ENCODE assay signal across 16 cellular contexts in genomic region chr2:134142903-134143302, GRCh38.
DNase-seq lines count a peak whose midpoint lies in the region; ATAC-seq and FAIRE-seq lines count a peak whose summit lies in the region.
"Had no signal": no experiment of that assay in that cellular context is flagged by ENCODE, and none has a peak within 500 bp of the region (broad histone marks: within the 10 kb centered on the region; RNA-seq: fewer than 3 reads in every experiment).

No MANE protein-coding gene starts in this region.

- H3K4me3 Mint-ChIP-seq in dendritic cell treated with granulocyte-macrophage colony-stimulating factor and Interleukin-4, amounts not matched to agents 40 ng/mL and 50 ng/mL, for 4 days: no peak overlapping the region
- no peak overlapping the region for H3K4me3 Mint-ChIP-seq in naive thymus-derived CD8-positive, alpha-beta T cell
- H3K4me3 Mint-ChIP-seq: activated CD4-positive, alpha-beta memory T cell treated with anti-CD3 and anti-CD28 coated beads, Interleukin-2, amount 10 ng/mL, durations not matched to agents 7 days and 5 days; activated naive CD8-positive, alpha-beta T cell had no signal

- peaks cover 92% of the 10 kb centered on the region for H3K4me1 Mint-ChIP-seq in dendritic cell treated with granulocyte-macrophage colony-stimulating factor and Interleukin-4, amounts not matched to agents 40 ng/mL and 50 ng/mL, for 4 days (ENCODE audit: low read depth)
- peaks cover 56 to 89% (median 87%) of the 10 kb centered on the region in 4 donors for H3K4me1 Mint-ChIP-seq in naive thymus-derived CD8-positive, alpha-beta T cell

- no peaks in the 10 kb centered on the region for H3K9me3 ChIP-seq in HAP-1
- H3K9me3 ChIP-seq: heart left ventricle had no signal

- POLR2A ChIA-PET in naive thymus-derived CD8-positive, alpha-beta T cell (lab: Charles Lee): no interaction called here

- H3K9me3 Mint-ChIP-seq in dendritic cell treated with granulocyte-macrophage colony-stimulating factor and Interleukin-4, amounts not matched to agents 40 ng/mL and 50 ng/mL, for 4 days: no peaks in the 10 kb centered on the region
- H3K9me3 Mint-ChIP-seq in naive thymus-derived CD8-positive, alpha-beta T cell: no peaks in the 10 kb centered on the region
- H3K9me3 Mint-ChIP-seq: activated CD4-positive, alpha-beta memory T cell treated with anti-CD3 and anti-CD28 coated beads, Interleukin-2, amount 10 ng/mL, durations not matched to agents 7 days and 5 days had no signal

- FAIRE-seq in RCC 7860 (lab: Jason Lieb, UNC): no peak
- FAIRE-seq: GM12891 had no signal

- H3K4me1 ChIP-seq in HAP-1: peaks cover 2% of the 10 kb centered on the region
- H3K4me1 ChIP-seq: parathyroid adenoma had no signal

- H3K36me3 ChIP-seq in HAP-1 (replicated peaks): no peaks in the 10 kb centered on the region
- H3K36me3 ChIP-seq: heart left ventricle had no signal

- DNase-seq in ELR (ENCODE audit: low read depth): peak; percentile 87
- peak; percentile 53 for DNase-seq in RCC 7860 (ENCODE audit: low spot score)
- no peak for DNase-seq in naive thymus-derived CD8-positive, alpha-beta T cell
- DNase-seq in HAP-1 (ENCODE audit: low spot score in 2 of 2): no peak
- no peak for DNase-seq in globus pallidus (ENCODE audit: low spot score)
- DNase-seq: activated CD4-positive, alpha-beta memory T cell treated with anti-CD3 and anti-CD28 coated beads, Interleukin-2, amount 10 ng/mL, durations not matched to agents 7 days and 5 days; DMS153; dorsolateral prefrontal cortex; heart left ventricle; NCI-H1417; stimulated activated naive CD4-positive, alpha-beta T cell treated with Interleukin-2 at 50 U/mL for 16 hours had no signal

- intact Hi-C loops in dendritic cell treated with granulocyte-macrophage colony-stimulating factor and Interleukin-4, amounts not matched to agents 40 ng/mL and 50 ng/mL, for 4 days (cut with micrococcal nuclease): no loop called here

- no peak overlapping the region for H3K4me3 ChIP-seq in HAP-1
- H3K4me3 ChIP-seq: dorsolateral prefrontal cortex, heart left ventricle had no signal

- peak overlapping the region; percentile 51 for H3K27ac Mint-ChIP-seq in dendritic cell treated with granulocyte-macrophage colony-stimulating factor and Interleukin-4, amounts not matched to agents 40 ng/mL and 50 ng/mL, for 4 days
- peak overlapping the region in 9 of 10 donors; percentile 41 to 87 (median 66) for H3K27ac Mint-ChIP-seq in naive thymus-derived CD8-positive, alpha-beta T cell
- H3K27ac Mint-ChIP-seq: activated CD4-positive, alpha-beta memory T cell treated with anti-CD3 and anti-CD28 coated beads, Interleukin-2, amount 10 ng/mL, durations not matched to agents 7 days and 5 days had no signal

- ATAC-seq in naive thymus-derived CD8-positive, alpha-beta T cell: no peak
- no peak for ATAC-seq in GM21528 (IDR thresholded peaks at IDR 0.05; ENCODE audit: low FRiP score, unreplicated experiment)
- ATAC-seq: heart left ventricle had no signal

- H3K27me3 ChIP-seq in HAP-1 (ENCODE audit: low read depth): no peaks in the 10 kb centered on the region
- H3K27me3 ChIP-seq: dorsolateral prefrontal cortex, heart left ventricle had no signal

- peaks cover 50% of the 10 kb centered on the region for H3K36me3 Mint-ChIP-seq in dendritic cell treated with granulocyte-macrophage colony-stimulating factor and Interleukin-4, amounts not matched to agents 40 ng/mL and 50 ng/mL, for 4 days (ENCODE audit: low read depth)
- peaks cover 0 to 9% (median 4%) of the 10 kb centered on the region in 3 donors for H3K36me3 Mint-ChIP-seq in naive thymus-derived CD8-positive, alpha-beta T cell

- in situ Hi-C loops in HAP-1 (cut with MboI; ENCODE audit: low sequenced_read_pairs): no loop called here

- no peaks in the 10 kb centered on the region for H3K27me3 Mint-ChIP-seq in dendritic cell treated with granulocyte-macrophage colony-stimulating factor and Interleukin-4, amounts not matched to agents 40 ng/mL and 50 ng/mL, for 4 days
- H3K27me3 Mint-ChIP-seq in naive thymus-derived CD8-positive, alpha-beta T cell: no peaks in the 10 kb centered on the region
- H3K27me3 Mint-ChIP-seq: activated CD4-positive, alpha-beta memory T cell treated with anti-CD3 and anti-CD28 coated beads, Interleukin-2, amount 10 ng/mL, durations not matched to agents 7 days and 5 days; activated naive CD8-positive, alpha-beta T cell had no signal

Comparison
In these comparisons a context has a peak if more than half of its experiments do, and no peak if none do; other contexts are left out.
1. DNase-seq: peak in ELR (single experiment) and RCC 7860 (single experiment); none in naive thymus-derived CD8-positive, alpha-beta T cell (0 of 10), HAP-1 (0 of 2) and globus pallidus (single experiment).